In the genomic region with DNA sequence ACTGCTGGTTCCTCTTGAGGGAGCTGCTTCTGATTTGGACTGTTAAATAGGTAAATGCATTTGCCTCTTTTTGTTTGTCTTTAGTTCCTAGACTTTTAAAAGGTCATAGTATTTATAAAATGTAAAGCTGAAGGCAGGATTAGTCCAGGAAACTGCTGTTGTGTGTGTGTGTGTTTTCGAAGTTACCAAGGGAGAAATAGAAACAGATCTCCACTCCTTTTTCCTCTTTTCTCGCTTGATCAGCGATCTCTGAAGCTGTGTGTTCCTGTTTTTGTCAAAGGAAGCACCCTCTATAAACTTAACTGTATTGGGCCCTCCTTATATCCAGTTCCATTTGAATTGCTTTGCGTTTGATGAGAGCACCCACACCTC, we compare ENCODE assay signal across 7 cellular contexts. TPM values are rescaled to one million over a fixed set of nuclear protein-coding genes. Genes with fewer than 3 reads are reported as not detected.
DNase-seq lines count a peak whose midpoint lies in the region; ATAC-seq, FAIRE-seq and TF ChIP-seq lines count a peak whose summit lies in the region.

No MANE protein-coding gene starts in this region.

- H3K36me3 ChIP-seq in OCI-LY3 (replicated peaks; ENCODE audit: low read depth, low read length) (peaks cover 3% of the 10 kb centered on the region), lower lobe of right lung (no peaks in the 10 kb centered on the region)

- H3K27ac ChIP-seq in OCI-LY3 (ENCODE audit: low read length) (peak overlapping the region; percentile 63), lower lobe of right lung (peak overlapping the region; percentile 93)

- peaks cover 58% of the 10 kb centered on the region for H3K79me2 ChIP-seq in OCI-LY3 (ENCODE audit: low read length)

- peak overlapping the region; percentile 90 for H3K4me2 ChIP-seq in OCI-LY3 (ENCODE audit: low read length)

- no peaks in the 10 kb centered on the region for H3K9me3 Mint-ChIP-seq in type B pancreatic cell

- H2AFZ ChIP-seq in OCI-LY3 (ENCODE audit: low read depth, low read length) = no peak overlapping the region

- no peaks in the 10 kb centered on the region for H3K27me3 Mint-ChIP-seq in type B pancreatic cell

- ATAC-seq in lower lobe of right lung (peak; percentile 26 to 36), GM18867 (IDR thresholded peaks at IDR 0.05; ENCODE audit: unreplicated experiment) (no peak), GM19397 (IDR thresholded peaks at IDR 0.05; ENCODE audit: unreplicated experiment) (no peak)

- H3K9me3 ChIP-seq in OCI-LY3 (ENCODE audit: insufficient read depth, low read length) = no peaks in the 10 kb centered on the region
- no peaks in the 10 kb centered on the region for H3K9me3 ChIP-seq in lower lobe of right lung

- H3K4me3 ChIP-seq in OCI-LY3 (ENCODE audit: low read length) (peak overlapping the region; percentile 99), choroid plexus epithelial cell (ENCODE audit: low read depth, low read length) (peak overlapping the region; percentile 93), lower lobe of right lung (peak overlapping the region; percentile 92)

- intact Hi-C loops in lower lobe of right lung (cut with DNase I) = no loop called here

- TF ChIP-seq CTCF in OCI-LY3 (IDR thresholded peaks at IDR 0.05; ENCODE audit: low read depth, low read length) (no peak), choroid plexus epithelial cell (conservative IDR thresholded peaks at IDR 0.05; ENCODE audit: low read depth, low read length) (no peak), lower lobe of right lung (IDR thresholded peaks at IDR 0.05) (no peak), type B pancreatic cell (conservative IDR thresholded peaks at IDR 0.05) (no peak)

- H3K4me3 Mint-ChIP-seq in type B pancreatic cell = peak overlapping the region; percentile 93

- H3K36me3 Mint-ChIP-seq in type B pancreatic cell = peaks cover 8% of the 10 kb centered on the region

- H3K27ac Mint-ChIP-seq in type B pancreatic cell = peak overlapping the region; percentile 94

- FAIRE-seq in GM18507 (lab: Jason Lieb, UNC) = peak; percentile 33

- H3K27me3 ChIP-seq in OCI-LY3 (ENCODE audit: low read depth, low read length) (no peaks in the 10 kb centered on the region), lower lobe of right lung (ENCODE audit: low read depth) (no peaks in the 10 kb centered on the region)

- DNase-seq in GM18507 (ENCODE audit: extremely low spot score, insufficient read length, low read depth) (no peak), choroid plexus epithelial cell (ENCODE audit: low read depth) (peak; percentile 41), lower lobe of right lung (no peak), type B pancreatic cell (ENCODE audit: extremely low spot score, unreplicated experiment) (no peak)

- H3K4me1 ChIP-seq in OCI-LY3 (ENCODE audit: low read length) (peaks cover 19% of the 10 kb centered on the region), lower lobe of right lung (peaks cover 36% of the 10 kb centered on the region)

- H3K9ac ChIP-seq in OCI-LY3 (ENCODE audit: low read length) = peak overlapping the region; percentile 93

- H4K20me1 ChIP-seq in OCI-LY3 (ENCODE audit: insufficient read depth, low read length) = peaks cover 40% of the 10 kb centered on the region

- no peaks in the 10 kb centered on the region for H3K4me1 Mint-ChIP-seq in type B pancreatic cell (ENCODE audit: unreplicated experiment)

RNA-seq across cellular contexts. Expression of a gene that starts 0.8 kb away (rescaled TPM):
- total RNA-seq in lower lobe of right lung (120 TPM), type B pancreatic cell (ENCODE audit: low replicate concordance) (67.3 and 72.3 TPM in 2 replicates)

Comparison
In these comparisons a context has a peak if more than half of its experiments do, and no peak if none do; other contexts are left out.
1. ATAC-seq: peak in lower lobe of right lung (2 of 2); none in GM18867 (single experiment) and GM19397 (single experiment).
2. Peak in every context shown above with its lines, with median percentiles within 50 percentile points of each other: H3K4me3 ChIP-seq.